Comparison of ENCODE assay signal across 8 cellular contexts in the genomic region with DNA sequence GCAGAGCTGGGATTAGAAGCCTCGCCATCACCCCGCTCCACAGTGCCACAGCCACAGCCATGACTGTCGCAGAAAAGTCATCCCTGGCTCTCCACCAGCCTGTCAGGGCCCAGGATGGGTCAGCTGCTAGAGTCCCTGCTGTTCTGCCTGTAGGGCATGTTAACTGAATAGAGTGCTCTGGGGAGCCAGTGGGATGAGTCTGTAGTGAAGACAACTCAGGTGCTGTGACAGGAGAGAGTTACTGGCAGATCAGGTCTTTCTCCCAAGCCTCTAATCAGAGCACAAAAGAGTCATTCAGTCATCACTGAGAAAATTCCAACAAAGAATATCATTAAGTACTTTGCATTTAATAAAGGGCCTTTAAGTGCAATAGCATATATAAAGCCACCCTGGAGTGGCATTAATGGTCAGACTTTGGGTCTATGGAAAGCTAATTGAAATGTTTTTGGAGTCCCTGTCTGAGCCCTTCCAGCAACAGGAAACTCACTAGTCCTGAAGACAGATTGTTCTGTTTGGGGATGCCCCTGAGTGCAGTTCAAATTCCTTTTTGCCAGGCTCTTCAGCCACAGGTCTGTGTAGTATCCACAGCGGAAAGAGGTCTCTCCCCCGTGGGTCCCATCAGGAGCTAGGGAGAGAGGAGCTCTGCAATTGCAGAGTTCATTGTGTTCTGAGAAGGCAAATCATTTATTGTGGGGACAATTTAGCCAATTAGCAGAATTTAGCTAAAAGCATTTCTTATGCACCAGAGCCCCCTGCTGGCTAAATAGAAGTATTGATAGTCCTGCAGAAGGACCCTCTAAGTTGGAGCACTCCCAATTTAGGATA.
DNase-seq lines count a peak whose midpoint lies in the region; TF ChIP-seq lines count a peak whose summit lies in the region.

No MANE protein-coding gene starts in this region.

- DNase-seq in DMS 273 (lab: John Stamatoyannopoulos, UW; ENCODE audit: unreplicated experiment) (peak; percentile 84), HFF-Myc (ENCODE audit: extremely low read depth, low read depth) (peak; percentile 27), NCI-H69 (lab: John Stamatoyannopoulos, UW) (peak; percentile 83), amniotic stem cell (lab: John Stamatoyannopoulos, UW) (peak; percentile 69), hippocampal formation (lab: John Stamatoyannopoulos, UW) (peak; percentile 17 to 70), smooth muscle cell of the brain vasculature (ENCODE audit: low read depth, low spot score) (peak; percentile 24), HuH-7.5 (ENCODE audit: low spot score) (no peak), activated gamma-delta T cell treated with Interleukin-2 at 50 U/mL for 16 hours (no peak)

- peak; percentile 76 for TF ChIP-seq CTCF in HFF-Myc (IDR thresholded peaks at IDR 0.05; ENCODE audit: low read depth, low read length, missing control alignments)

- no peak overlapping the region for H3K4me3 ChIP-seq in HFF-Myc (replicated peaks; ENCODE audit: low read depth, low read length)

Comparison
In these comparisons a context has a peak if more than half of its experiments do, and no peak if none do; other contexts are left out.
1. DNase-seq: peak in DMS 273 (single experiment), HFF-Myc (single experiment), NCI-H69 (single experiment), amniotic stem cell (single experiment), hippocampal formation (2 of 2) and smooth muscle cell of the brain vasculature (single experiment); none in HuH-7.5 (single experiment) and activated gamma-delta T cell treated with Interleukin-2 at 50 U/mL for 16 hours (single experiment).